1 cellular context compared by ENCODE assay signal in the genomic region with DNA sequence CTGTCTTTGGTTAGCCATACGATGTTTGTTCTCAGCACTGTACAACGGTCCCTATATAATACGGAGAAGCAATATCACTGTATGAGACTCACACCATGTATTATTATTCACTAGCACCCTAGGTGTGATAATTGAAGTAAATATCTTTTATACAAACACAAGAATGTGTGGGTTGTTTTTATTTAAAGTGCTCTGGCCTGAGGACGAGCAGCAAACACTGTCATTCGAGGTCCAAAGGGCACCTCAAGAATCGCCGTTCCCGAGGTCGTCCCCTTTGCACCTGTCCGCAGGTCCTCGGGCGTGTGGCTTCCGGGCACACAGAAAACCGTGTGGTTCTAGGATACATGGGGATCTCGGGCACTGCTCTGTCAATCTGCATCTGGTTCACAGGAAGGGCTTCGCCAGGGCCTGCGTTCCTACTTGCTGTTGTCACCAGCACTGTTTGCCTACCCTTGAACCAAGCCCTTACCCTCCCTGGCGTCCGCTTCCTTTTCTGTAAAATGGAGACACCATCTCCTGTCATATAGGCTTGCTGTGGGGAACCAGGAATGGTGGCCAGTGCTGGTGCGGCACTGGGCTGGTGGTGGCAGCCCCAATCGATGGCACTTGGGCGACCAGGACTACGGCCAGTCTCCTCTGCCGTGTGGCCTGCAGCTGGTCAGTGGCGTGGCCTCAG.
TF ChIP-seq lines count a peak whose summit lies in the region.

No MANE protein-coding gene starts in this region.

TF ChIP-seq in HepG2, 621 proteins besides CTCF, POLR2A, EP300 and RAD21 (continued from another document and continues in another):
- TF ChIP-seq ZNF800 (CRISPR knock-in tag; IDR thresholded peaks at IDR 0.05) (peak; percentile 76), ZNF639 (CRISPR knock-in tag; conservative IDR thresholded peaks at IDR 0.05) (no peak; the same call in 1 of the 2 replicates), NFAT5 (CRISPR knock-in tag; IDR thresholded peaks at IDR 0.05) (peak; percentile 58; the same call in 1 of the 2 replicates), ZNF709 (CRISPR knock-in tag; IDR thresholded peaks at IDR 0.05) (peak; percentile 53; the same call in 1 of the 2 replicates), MXI1 (IDR thresholded peaks at IDR 0.05; ENCODE audit: borderline replicate concordance, low read depth, low read length) (no peak; the same call in 2 of the 3 replicates), ZNF616 (CRISPR knock-in tag; IDR thresholded peaks at IDR 0.05; ENCODE audit: low read depth) (no peak), ZSCAN25 (CRISPR knock-in tag; IDR thresholded peaks at IDR 0.05) (no peak), SRSF1 (optimal IDR thresholded peaks at IDR 0.05; ENCODE audit: low read depth, low read length) (no peak), ZNF224 (CRISPR knock-in tag; IDR thresholded peaks at IDR 0.05) (no peak), TAF1 (CRISPR knock-in tag; IDR thresholded peaks at IDR 0.05) (peak; percentile 51), AGO1 (IDR thresholded peaks at IDR 0.05; ENCODE audit: low read depth, low read length, poor library complexity, severe bottlenecking) (no peak), ZNF75D (CRISPR knock-in tag; IDR thresholded peaks at IDR 0.05; ENCODE audit: borderline replicate concordance) (no peak), ARHGAP35 (CRISPR knock-in tag; IDR thresholded peaks at IDR 0.05; ENCODE audit: borderline replicate concordance) (peak; percentile 11; the same call in 1 of the 2 replicates), ZNF207 (IDR thresholded peaks at IDR 0.05; ENCODE audit: borderline replicate concordance) (no peak), ZBTB46 (CRISPR knock-in tag; IDR thresholded peaks at IDR 0.05; ENCODE audit: borderline replicate concordance) (no peak), MTF2 (CRISPR knock-in tag; IDR thresholded peaks at IDR 0.05; ENCODE audit: borderline replicate concordance) (peak; percentile 65; the same call in 1 of the 2 replicates), CCAR2 (optimal IDR thresholded peaks at IDR 0.05; ENCODE audit: low read depth, low read length) (no peak)
- TF ChIP-seq, protein P1, sequence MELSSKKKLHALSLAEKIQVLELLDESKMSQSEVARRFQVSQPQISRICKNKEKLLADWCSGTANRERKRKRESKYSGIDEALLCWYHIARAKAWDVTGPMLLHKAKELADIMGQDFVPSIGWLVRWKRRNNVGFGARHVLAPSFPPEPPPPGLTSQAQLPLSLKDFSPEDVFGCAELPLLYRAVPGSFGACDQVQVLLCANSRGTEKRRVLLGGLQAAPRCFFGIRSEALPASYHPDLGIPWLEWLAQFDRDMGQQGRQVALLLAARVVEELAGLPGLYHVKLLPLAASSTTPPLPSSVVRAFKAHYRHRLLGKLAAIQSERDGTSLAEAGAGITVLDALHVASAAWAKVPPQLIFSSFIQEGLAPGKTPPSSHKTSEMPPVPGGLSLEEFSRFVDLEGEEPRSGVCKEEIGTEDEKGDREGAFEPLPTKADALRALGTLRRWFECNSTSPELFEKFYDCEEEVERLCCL (CRISPR knock-in tag; IDR thresholded peaks at IDR 0.05; ENCODE audit: borderline replicate concordance), result 0 out of 2 replicates have a peak, but pooled peaks have one; percentile 72
- TF ChIP-seq, protein P2, sequence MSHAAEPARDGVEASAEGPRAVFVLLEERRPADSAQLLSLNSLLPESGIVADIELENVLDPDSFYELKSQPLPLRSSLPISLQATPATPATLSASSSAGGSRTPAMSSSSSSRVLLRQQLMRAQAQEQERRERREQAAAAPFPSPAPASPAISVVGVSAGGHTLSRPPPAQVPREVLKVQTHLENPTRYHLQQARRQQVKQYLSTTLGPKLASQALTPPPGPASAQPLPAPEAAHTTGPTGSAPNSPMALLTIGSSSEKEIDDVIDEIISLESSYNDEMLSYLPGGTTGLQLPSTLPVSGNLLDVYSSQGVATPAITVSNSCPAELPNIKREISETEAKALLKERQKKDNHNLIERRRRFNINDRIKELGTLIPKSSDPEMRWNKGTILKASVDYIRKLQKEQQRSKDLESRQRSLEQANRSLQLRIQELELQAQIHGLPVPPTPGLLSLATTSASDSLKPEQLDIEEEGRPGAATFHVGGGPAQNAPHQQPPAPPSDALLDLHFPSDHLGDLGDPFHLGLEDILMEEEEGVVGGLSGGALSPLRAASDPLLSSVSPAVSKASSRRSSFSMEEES (CRISPR knock-in tag; IDR thresholded peaks at IDR 0.05), result peak; percentile 83
- TF ChIP-seq, protein P3, sequence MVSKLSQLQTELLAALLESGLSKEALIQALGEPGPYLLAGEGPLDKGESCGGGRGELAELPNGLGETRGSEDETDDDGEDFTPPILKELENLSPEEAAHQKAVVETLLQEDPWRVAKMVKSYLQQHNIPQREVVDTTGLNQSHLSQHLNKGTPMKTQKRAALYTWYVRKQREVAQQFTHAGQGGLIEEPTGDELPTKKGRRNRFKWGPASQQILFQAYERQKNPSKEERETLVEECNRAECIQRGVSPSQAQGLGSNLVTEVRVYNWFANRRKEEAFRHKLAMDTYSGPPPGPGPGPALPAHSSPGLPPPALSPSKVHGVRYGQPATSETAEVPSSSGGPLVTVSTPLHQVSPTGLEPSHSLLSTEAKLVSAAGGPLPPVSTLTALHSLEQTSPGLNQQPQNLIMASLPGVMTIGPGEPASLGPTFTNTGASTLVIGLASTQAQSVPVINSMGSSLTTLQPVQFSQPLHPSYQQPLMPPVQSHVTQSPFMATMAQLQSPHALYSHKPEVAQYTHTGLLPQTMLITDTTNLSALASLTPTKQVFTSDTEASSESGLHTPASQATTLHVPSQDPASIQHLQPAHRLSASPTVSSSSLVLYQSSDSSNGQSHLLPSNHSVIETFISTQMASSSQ (IDR thresholded peaks at IDR 0.05; ENCODE audit: low read depth), result no peak; the same call in 1 of the 2 replicates
- TF ChIP-seq, protein P3 (CRISPR knock-in tag; IDR thresholded peaks at IDR 0.05; ENCODE audit: borderline replicate concordance), result peak; percentile 73; the same call in 1 of the 2 replicates
- TF ChIP-seq, protein P4, sequence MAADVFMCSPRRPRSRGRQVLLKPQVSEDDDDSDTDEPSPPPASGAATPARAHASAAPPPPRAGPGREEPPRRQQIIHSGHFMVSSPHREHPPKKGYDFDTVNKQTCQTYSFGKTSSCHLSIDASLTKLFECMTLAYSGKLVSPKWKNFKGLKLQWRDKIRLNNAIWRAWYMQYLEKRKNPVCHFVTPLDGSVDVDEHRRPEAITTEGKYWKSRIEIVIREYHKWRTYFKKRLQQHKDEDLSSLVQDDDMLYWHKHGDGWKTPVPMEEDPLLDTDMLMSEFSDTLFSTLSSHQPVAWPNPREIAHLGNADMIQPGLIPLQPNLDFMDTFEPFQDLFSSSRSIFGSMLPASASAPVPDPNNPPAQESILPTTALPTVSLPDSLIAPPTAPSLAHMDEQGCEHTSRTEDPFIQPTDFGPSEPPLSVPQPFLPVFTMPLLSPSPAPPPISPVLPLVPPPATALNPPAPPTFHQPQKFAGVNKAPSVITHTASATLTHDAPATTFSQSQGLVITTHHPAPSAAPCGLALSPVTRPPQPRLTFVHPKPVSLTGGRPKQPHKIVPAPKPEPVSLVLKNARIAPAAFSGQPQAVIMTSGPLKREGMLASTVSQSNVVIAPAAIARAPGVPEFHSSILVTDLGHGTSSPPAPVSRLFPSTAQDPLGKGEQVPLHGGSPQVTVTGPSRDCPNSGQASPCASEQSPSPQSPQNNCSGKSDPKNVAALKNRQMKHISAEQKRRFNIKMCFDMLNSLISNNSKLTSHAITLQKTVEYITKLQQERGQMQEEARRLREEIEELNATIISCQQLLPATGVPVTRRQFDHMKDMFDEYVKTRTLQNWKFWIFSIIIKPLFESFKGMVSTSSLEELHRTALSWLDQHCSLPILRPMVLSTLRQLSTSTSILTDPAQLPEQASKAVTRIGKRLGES (CRISPR knock-in tag; IDR thresholded peaks at IDR 0.05; ENCODE audit: borderline replicate concordance), result 0 out of 2 replicates have a peak, but pooled peaks have one; percentile 28
- TF ChIP-seq, protein P5, sequence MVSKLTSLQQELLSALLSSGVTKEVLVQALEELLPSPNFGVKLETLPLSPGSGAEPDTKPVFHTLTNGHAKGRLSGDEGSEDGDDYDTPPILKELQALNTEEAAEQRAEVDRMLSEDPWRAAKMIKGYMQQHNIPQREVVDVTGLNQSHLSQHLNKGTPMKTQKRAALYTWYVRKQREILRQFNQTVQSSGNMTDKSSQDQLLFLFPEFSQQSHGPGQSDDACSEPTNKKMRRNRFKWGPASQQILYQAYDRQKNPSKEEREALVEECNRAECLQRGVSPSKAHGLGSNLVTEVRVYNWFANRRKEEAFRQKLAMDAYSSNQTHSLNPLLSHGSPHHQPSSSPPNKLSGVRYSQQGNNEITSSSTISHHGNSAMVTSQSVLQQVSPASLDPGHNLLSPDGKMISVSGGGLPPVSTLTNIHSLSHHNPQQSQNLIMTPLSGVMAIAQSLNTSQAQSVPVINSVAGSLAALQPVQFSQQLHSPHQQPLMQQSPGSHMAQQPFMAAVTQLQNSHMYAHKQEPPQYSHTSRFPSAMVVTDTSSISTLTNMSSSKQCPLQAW (CRISPR knock-in tag; IDR thresholded peaks at IDR 0.05), result peak; percentile 85
- TF ChIP-seq, protein P6, sequence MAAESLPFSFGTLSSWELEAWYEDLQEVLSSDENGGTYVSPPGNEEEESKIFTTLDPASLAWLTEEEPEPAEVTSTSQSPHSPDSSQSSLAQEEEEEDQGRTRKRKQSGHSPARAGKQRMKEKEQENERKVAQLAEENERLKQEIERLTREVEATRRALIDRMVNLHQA (CRISPR knock-in tag; IDR thresholded peaks at IDR 0.05), result no peak
